1 cellular context compared by ENCODE assay signal in the genomic region with DNA sequence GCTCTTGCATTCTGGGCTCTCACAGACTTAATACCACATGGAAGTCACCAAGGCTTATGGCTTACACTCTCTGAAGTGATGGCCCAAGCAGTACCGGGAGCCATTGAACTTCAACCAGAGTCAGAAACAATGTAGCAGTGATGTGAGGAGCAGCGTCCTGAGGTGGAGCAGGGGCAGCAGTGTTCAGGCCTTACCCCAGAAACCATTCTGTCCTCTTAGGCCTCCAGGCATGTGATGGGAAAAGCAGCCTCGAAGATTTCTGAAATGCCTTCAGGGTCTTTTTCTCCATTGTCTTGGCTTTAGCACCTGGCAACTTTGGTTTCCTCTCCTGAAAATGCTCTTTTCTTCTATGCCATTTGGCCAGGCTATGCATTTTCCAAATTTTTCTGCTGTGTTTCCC.
TF ChIP-seq lines count a peak whose summit lies in the region.

No MANE protein-coding gene starts in this region.

TF ChIP-seq in HEK293, 187 proteins besides CTCF, POLR2A, EP300 and RAD21 (continued from another document):
- TF ChIP-seq EGR2 (tag by site-specific recombination; IDR thresholded peaks at IDR 0.05; ENCODE audit: low read depth) (no peak), FEZF1 (tag by site-specific recombination; IDR thresholded peaks at IDR 0.05) (no peak)
